Comparison of ENCODE assay signal across 9 cellular contexts in genomic region chr1:235597867-235598553, GRCh38. TPM values are rescaled to one million over a fixed set of nuclear protein-coding genes. Genes with fewer than 3 reads are reported as not detected.
DNase-seq lines count a peak whose midpoint lies in the region; ATAC-seq, FAIRE-seq and TF ChIP-seq lines count a peak whose summit lies in the region.
"Had no signal": no experiment of that assay in that cellular context is flagged by ENCODE, and none has a peak within 500 bp of the region (broad histone marks: within the 10 kb centered on the region; RNA-seq: fewer than 3 reads in every experiment).

No MANE protein-coding gene starts in this region.

- DNase-seq in GF-D8 (lab: John Stamatoyannopoulos, UW) (peak; percentile 2), GM12878 (ENCODE audit: low read depth, low spot score) (no peak), myocyte (ENCODE audit: low read depth) (peak; percentile 31), head of caudate nucleus (no peak)
- DNase-seq in stimulated activated CD4-positive, alpha-beta T cell treated with anti-CD3 and anti-CD28 coated beads, Interleukin-2, amount 100 ng/mL, for 48 hours, result no peak
- DNase-seq: NCI-H146 had no signal

- H3K4me3 ChIP-seq in Loucy (ENCODE audit: low read length, poor library complexity, severe bottlenecking) (no peak overlapping the region), GM12878 (no peak overlapping the region)

- no peak for FAIRE-seq in GM12878 (lab: Jason Lieb, UNC)

- BruUV-seq in GM12878 (replicated peaks; lab: Mats Ljungman, UMichigan), result no TSS peak

- H4K20me1 ChIP-seq in Loucy (ENCODE audit: insufficient read depth, low read length, poor library complexity, severe bottlenecking) (no peaks in the 10 kb centered on the region), GM12878 (ENCODE audit: control insufficient read depth, insufficient read depth) (no peaks in the 10 kb centered on the region)

- no peak for TF ChIP-seq POLR2A in GM12878 (IDR thresholded peaks at IDR 0.05; ENCODE audit: low read depth, low read length)

- no peaks in the 10 kb centered on the region for H3K4me1 ChIP-seq in Loucy (ENCODE audit: insufficient read depth, low read length, poor library complexity, severe bottlenecking)
- H3K4me1 ChIP-seq in GM12878 (ENCODE audit: control insufficient read depth, insufficient read depth, low read length), result no peaks in the 10 kb centered on the region

- no peak overlapping the region for H3K9ac ChIP-seq in Loucy (ENCODE audit: low read depth, low read length, poor library complexity, severe bottlenecking)
- H3K9ac ChIP-seq in GM12878 (ENCODE audit: control insufficient read depth, insufficient read depth, low read length), result no peak overlapping the region

- no peak overlapping the region for H3K27ac ChIP-seq in GM12878 (ENCODE audit: control insufficient read depth, insufficient read depth)

- H3K9me3 ChIP-seq in Loucy (ENCODE audit: insufficient read depth, low read depth, low read length) (no peaks in the 10 kb centered on the region), GM12878 (replicated peaks; ENCODE audit: control insufficient read depth, insufficient read depth, low read length) (no peaks in the 10 kb centered on the region; the same call in 2 of the 3 replicates)

- H3K4me2 ChIP-seq in Loucy (ENCODE audit: low read depth, low read length, poor library complexity, severe bottlenecking) (no peak overlapping the region), GM12878 (ENCODE audit: control insufficient read depth, insufficient read depth) (no peak overlapping the region)

- H3K27me3 ChIP-seq in Loucy (ENCODE audit: insufficient read depth, low read length, poor library complexity, severe bottlenecking) (no peaks in the 10 kb centered on the region), GM12878 (replicated peaks in 1 of 2; ENCODE audit: control insufficient read depth in 2 of 2, insufficient read depth in 2 of 2, low read length in 1 of 2) (no peaks in the 10 kb centered on the region)

- H2AFZ ChIP-seq in Loucy (ENCODE audit: low read length) (no peak overlapping the region), GM12878 (ENCODE audit: control insufficient read depth, low read depth, low read length) (no peak overlapping the region)

- no peaks in the 10 kb centered on the region for H3K79me2 ChIP-seq in Loucy (ENCODE audit: insufficient read depth, low read length)
- H3K79me2 ChIP-seq in GM12878 (ENCODE audit: control insufficient read depth, insufficient read depth, low read length), result no peaks in the 10 kb centered on the region

- POLR2A ChIA-PET in GM12878 (lab: Charles Lee), result no interaction called here

- H3K9me2 ChIP-seq in Loucy (replicated peaks; ENCODE audit: low read depth, low read length), result no peaks in the 10 kb centered on the region

- in situ Hi-C loops in GM12878 (cut with MboI), result no loop called here

- RAD21 ChIA-PET in GM12878 (lab: Charles Lee; ENCODE audit: unreplicated experiment), result interaction anchor here (0.8 to 2.0 kb wide), 2 partner anchors 184 to 245 kb away, joined by 3 to 10 read pairs; no protein-coding TSS in a partner anchor

- WGBS in GM12878 (ENCODE audit: insufficient coverage, insufficient replicate concordance, low lambda C conversion rate, missing lambda C conversion rate), result 43% methylated on average over 7 of the region's 7 CpGs

- CTCF ChIA-PET in GM12878 (lab: Yijun Ruan, JAX), result interaction anchor here (0.6 to 3.4 kb wide), 10 partner anchors 14 to 417 kb away, joined by 3 to 17 read pairs (median 3); no protein-coding TSS in a partner anchor

- no peak for TF ChIP-seq EP300 in GM12878 (IDR thresholded peaks at IDR 0.05; ENCODE audit: borderline replicate concordance in 1 of 2, control insufficient read depth in 1 of 2, low read depth in 2 of 2, low read length in 2 of 2)

- ATAC-seq in GM12878, result peak; percentile 42; the same call in 2 of the 3 replicates
- ATAC-seq in GM19328 (IDR thresholded peaks at IDR 0.05; ENCODE audit: unreplicated experiment), result no peak
- no peak for ATAC-seq in GM21619 (IDR thresholded peaks at IDR 0.05; ENCODE audit: unreplicated experiment)

- SMC1A ChIA-PET in GM12878 (lab: Charles Lee; ENCODE audit: uncharacterized antibody, unreplicated experiment), result interaction anchor here (0.7 to 3.4 kb wide), 5 partner anchors 69 to 1267 kb away, joined by 3 to 13 read pairs (median 3); no protein-coding TSS in a partner anchor

- no peaks in the 10 kb centered on the region for H3K36me3 ChIP-seq in Loucy (ENCODE audit: insufficient read depth, low read length)
- H3K36me3 ChIP-seq in GM12878 (ENCODE audit: control insufficient read depth in 2 of 2, insufficient read depth in 2 of 2, low read length in 1 of 2), result no peaks in the 10 kb centered on the region

- intact Hi-C loops in GM12878 (cut with micrococcal nuclease; ENCODE audit: unreplicated experiment) (no loop called here), head of caudate nucleus (cut with DNase I) (no loop called here)

- TF ChIP-seq RAD21 in GM12878 (IDR thresholded peaks at IDR 0.05; ENCODE audit: insufficient read depth, low read depth, low read length), result no peak

- H3F3A ChIP-seq in Loucy (ENCODE audit: low read depth), result no peaks in the 10 kb centered on the region

- peak; percentile 65 for TF ChIP-seq CTCF in Loucy (conservative IDR thresholded peaks at IDR 0.05; ENCODE audit: low read length)
- peak; percentile 13 to 41 (median 35); a peak in 5 of 6 replicates for TF ChIP-seq CTCF in GM12878 (IDR thresholded peaks at IDR 0.05 in 2 of 3, conservative IDR thresholded peaks at IDR 0.05 in 1 of 3; ENCODE audit: control insufficient read depth in 2 of 3, extremely low read depth in 1 of 3, insufficient read depth in 1 of 3, low read depth in 3 of 3, low read length in 3 of 3)

TF ChIP-seq in GM12878, 131 proteins besides CTCF, POLR2A, EP300 and RAD21 (continues in another document):
- TF ChIP-seq HDAC2 (IDR thresholded peaks at IDR 0.05) (no peak), BHLHE40 (IDR thresholded peaks at IDR 0.05; ENCODE audit: borderline replicate concordance in 1 of 2, low read depth in 2 of 2, low read length in 1 of 2) (no peak), TAF1 (IDR thresholded peaks at IDR 0.05; ENCODE audit: borderline replicate concordance, low read depth, low read length) (no peak), PBX3 (IDR thresholded peaks at IDR 0.05; ENCODE audit: insufficient replicate concordance, low read depth, low read length) (no peak), ATF3 (IDR thresholded peaks at IDR 0.05; ENCODE audit: borderline replicate concordance, extremely low read depth, low read depth, low read length) (no peak), RAD51 (IDR thresholded peaks at IDR 0.05) (no peak), SREBF2 (IDR thresholded peaks at IDR 0.05; ENCODE audit: low read length) (no peak), NKRF (conservative IDR thresholded peaks at IDR 0.05) (no peak)

RNA-seq across cellular contexts. Expression of gene GNG4, which starts 51.6 kb away (rescaled TPM):
- not detected in 2 replicates for total RNA-seq in GM12878 (2013; cell fraction: nucleolus; rRNA removed)
- total RNA-seq in GM12878 (2014; rRNA removed), result 0.11 TPM in 1 of 2 replicates, not detected in the other
- total RNA-seq in GM12878 (2014; rRNA removed; fragmentation: Illumina TruSeq; extraction: Trizol), result not detected in 2 replicates
- total RNA-seq in GM12878 (2021), result 0.11 TPM in 1 of 2 replicates, not detected in the other
- polyA plus RNA-seq in GM12878 (2011; ENCODE audit: low read depth), result not detected
- 0.15 and 0.26 TPM in 2 replicates for polyA plus RNA-seq in GM12878 (2011; rRNA removed)
- polyA plus RNA-seq in GM12878 (2011; cell fraction: cytosol; rRNA removed), result 0.15 and 0.21 TPM in 2 replicates
- not detected in 2 replicates for polyA plus RNA-seq in GM12878 (2011; cell fraction: nucleus; rRNA removed)
- polyA plus RNA-seq in GM12878 (2012), result 0.10 and 0.22 TPM in 2 replicates
- polyA plus RNA-seq in GM12878 (2014; fragmentation: Illumina TruSeq; extraction: Trizol), result 0.15 TPM in 1 of 2 replicates, not detected in the other
- polyA plus RNA-seq in GM12878 (2014; fragmentation: Nextera tagmentation; extraction: Ambion mirVana), result not detected
- polyA plus RNA-seq in GM12878 (2014; rRNA removed), result 0.03 TPM in 1 of 2 replicates, not detected in the other
- polyA plus RNA-seq in GM12878 (2016; fragmentation: Nextera tagmentation; extraction: Ambion mirVana), result not detected
- polyA minus RNA-seq in GM12878 (2011; rRNA and poly(A)+ RNA removed), result not detected in 2 replicates
- polyA minus RNA-seq in GM12878 (2011; cell fraction: cytosol; rRNA and poly(A)+ RNA removed), result not detected in 2 replicates
- not detected in 2 replicates for polyA minus RNA-seq in GM12878 (2011; cell fraction: nucleus; rRNA and poly(A)+ RNA removed)
- not detected in 2 replicates for total RNA-seq in myocyte
- 0.13 TPM for polyA plus RNA-seq in myocyte (2012)

Comparison
In these comparisons a context has a peak if more than half of its experiments do, and no peak if none do; other contexts are left out.
1. DNase-seq: peak in GF-D8 (single experiment) and myocyte (single experiment); none in GM12878 (single experiment), stimulated activated CD4-positive, alpha-beta T cell treated with anti-CD3 and anti-CD28 coated beads, Interleukin-2, amount 100 ng/mL, for 48 hours (0 of 2) and head of caudate nucleus (0 of 42).